In the genomic region with DNA sequence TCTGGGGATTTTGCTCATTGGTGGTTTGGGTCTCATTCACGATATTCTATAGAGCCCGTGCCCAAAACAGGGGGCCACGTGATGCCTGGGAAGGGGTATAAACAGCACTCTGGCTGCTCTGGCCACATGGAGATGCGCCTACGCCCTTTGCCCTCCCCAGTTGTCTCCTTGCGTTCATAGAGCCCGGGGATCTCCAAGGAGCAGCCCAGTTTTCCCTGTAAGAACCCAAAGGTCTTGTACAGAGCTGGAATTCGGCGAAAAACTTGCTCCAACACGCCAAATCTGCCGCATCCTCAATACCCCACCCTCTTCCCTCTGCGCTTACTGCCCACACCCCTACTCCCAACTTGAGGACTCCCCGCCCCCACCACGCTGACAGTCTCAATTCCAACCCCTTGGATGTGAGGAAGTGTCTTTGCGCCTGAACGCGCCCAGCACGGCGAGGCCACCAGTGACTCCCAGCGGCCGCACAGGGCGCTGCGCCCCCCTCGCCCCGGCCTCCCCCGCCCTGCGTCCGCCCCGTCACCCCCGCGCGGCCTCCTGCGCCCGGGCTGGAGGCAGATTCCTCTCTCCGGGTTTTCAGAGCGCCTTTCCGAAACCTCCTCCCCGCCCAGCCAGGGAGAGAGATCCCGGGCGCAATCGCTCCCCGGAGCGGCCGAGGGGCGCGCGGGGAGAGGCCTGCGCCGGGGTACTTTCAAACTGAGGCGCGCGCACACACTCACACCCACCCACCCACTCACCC, we compare ENCODE assay signal across 1 cellular context.
TF ChIP-seq lines count a peak whose summit lies in the region.

NHS (plus strand) TSS at position 582 of the 742 bp plus-strand sequence. CDS start 558 bp downstream, outside the sequence.

TF ChIP-seq in A549, 52 proteins besides CTCF, POLR2A, EP300 and RAD21 (continued from another document):
- TF ChIP-seq, protein P1, sequence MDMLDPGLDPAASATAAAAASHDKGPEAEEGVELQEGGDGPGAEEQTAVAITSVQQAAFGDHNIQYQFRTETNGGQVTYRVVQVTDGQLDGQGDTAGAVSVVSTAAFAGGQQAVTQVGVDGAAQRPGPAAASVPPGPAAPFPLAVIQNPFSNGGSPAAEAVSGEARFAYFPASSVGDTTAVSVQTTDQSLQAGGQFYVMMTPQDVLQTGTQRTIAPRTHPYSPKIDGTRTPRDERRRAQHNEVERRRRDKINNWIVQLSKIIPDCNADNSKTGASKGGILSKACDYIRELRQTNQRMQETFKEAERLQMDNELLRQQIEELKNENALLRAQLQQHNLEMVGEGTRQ (IDR thresholded peaks at IDR 0.05) = 0 out of 2 replicates have a peak, but pooled peaks have one; percentile 18
- TF ChIP-seq, protein P2, sequence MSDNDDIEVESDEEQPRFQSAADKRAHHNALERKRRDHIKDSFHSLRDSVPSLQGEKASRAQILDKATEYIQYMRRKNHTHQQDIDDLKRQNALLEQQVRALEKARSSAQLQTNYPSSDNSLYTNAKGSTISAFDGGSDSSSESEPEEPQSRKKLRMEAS (IDR thresholded peaks at IDR 0.05) = 0 out of 2 replicates have a peak, but pooled peaks have one; percentile 27
- TF ChIP-seq NR3C1 (IDR thresholded peaks at IDR 0.05) = no peak
- TF ChIP-seq E2F6 (IDR thresholded peaks at IDR 0.05; ENCODE audit: borderline replicate concordance, low read depth) = 0 out of 2 replicates have a peak, but pooled peaks have one; percentile 1
- no peak for TF ChIP-seq ESRRA (IDR thresholded peaks at IDR 0.05; ENCODE audit: borderline replicate concordance, low read length)
- TF ChIP-seq MYC (IDR thresholded peaks at IDR 0.05; ENCODE audit: borderline replicate concordance, low read length) = no peak
- no peak for TF ChIP-seq HES2 (IDR thresholded peaks at IDR 0.05)
- TF ChIP-seq EHF (CRISPR knock-in tag; IDR thresholded peaks at IDR 0.05) = no peak
